17 cellular contexts compared by ENCODE assay signal in the genomic region with DNA sequence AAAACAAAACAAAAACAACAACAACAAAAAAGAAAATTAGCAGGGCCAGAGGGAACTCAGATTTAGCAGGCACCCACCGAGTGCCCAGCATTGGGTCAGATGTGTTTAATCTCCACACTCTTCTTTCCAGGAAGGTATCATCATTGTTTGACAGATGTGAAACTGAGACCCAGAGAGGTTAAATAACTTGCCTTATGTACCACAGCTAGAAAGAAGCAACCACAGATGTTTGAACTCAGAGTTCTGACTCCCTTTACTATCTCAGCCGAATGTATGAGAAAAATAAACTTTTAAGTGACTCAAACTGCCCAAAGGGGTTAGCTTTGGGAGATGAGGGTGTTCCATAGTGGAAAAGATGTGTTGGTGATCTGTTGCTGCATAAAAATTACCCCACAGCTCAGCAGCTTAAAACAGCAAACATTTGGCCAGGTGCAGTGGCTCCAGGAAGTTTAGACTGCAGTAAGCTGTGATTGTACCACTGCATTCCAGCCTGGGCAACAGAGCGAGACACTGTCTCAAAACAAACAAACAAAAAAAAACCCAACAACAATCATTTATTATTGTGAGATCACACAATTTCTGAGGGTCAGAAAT. TPM values are rescaled to one million over a fixed set of nuclear protein-coding genes. Genes with fewer than 3 reads are reported as not detected.
A peak's percentile ranks its signal among the peaks of the same experiment; 100 is the strongest.
DNase-seq lines count a peak whose midpoint lies in the region; ATAC-seq, FAIRE-seq and TF ChIP-seq lines count a peak whose summit lies in the region.
"Had no signal": no experiment of that assay in that cellular context is flagged by ENCODE, and none has a peak within 500 bp of the region (broad histone marks: within the 10 kb centered on the region; RNA-seq: fewer than 3 reads in every experiment).

No MANE protein-coding gene starts in this region.

- H3K27me3 ChIP-seq in HepG2 (ENCODE audit: control insufficient read depth in 1 of 2, insufficient read depth in 2 of 2, low read length in 2 of 2) (peaks cover 5 to 55% of the 10 kb centered on the region in 2 experiments; a peak in 4 of 5 replicates), right lobe of liver (peaks cover 0 to 6% of the 10 kb centered on the region in 2 donors)

- intact Hi-C loops in HepG2 (cut with micrococcal nuclease; ENCODE audit: unreplicated experiment), result no loop called here
- intact Hi-C loops in right lobe of liver (cut with DNase I), result no loop called here

- no peaks in the 10 kb centered on the region for H3K79me2 ChIP-seq in HepG2 (ENCODE audit: insufficient read depth, low read length)

- H3K4me1 ChIP-seq in HepG2 (ENCODE audit: insufficient read depth, low read length) (peaks cover 27% of the 10 kb centered on the region), right lobe of liver (peaks cover 0 to 16% (median 0%) of the 10 kb centered on the region in 4 donors)

- FAIRE-seq in HepG2 (lab: Jason Lieb, UNC), result no peak
- no peak for FAIRE-seq in GM12891 (lab: Jason Lieb, UNC)

- H3K9ac ChIP-seq in HepG2 (ENCODE audit: insufficient read depth, low read depth, low read length), result no peak overlapping the region

- TF ChIP-seq CTCF in HepG2 (CRISPR knock-in tag; IDR thresholded peaks at IDR 0.05) (no peak), right lobe of liver (IDR thresholded peaks at IDR 0.05) (no peak), fibroblast of the aortic adventitia (IDR thresholded peaks at IDR 0.05; ENCODE audit: insufficient read depth, low read length) (no peak)

- ATAC-seq in HepG2 (no peak), right lobe of liver (no peak)
- ATAC-seq: gastroesophageal sphincter, left colon, mucosa of descending colon had no signal

- H3K9me3 ChIP-seq in HepG2 (ENCODE audit: low read length) (no peaks in the 10 kb centered on the region), right lobe of liver (no peaks in the 10 kb centered on the region)
- H3K9me3 ChIP-seq: gastroesophageal sphincter, mucosa of descending colon had no signal

- H3K36me3 ChIP-seq in HepG2 (replicated peaks in 1 of 2; ENCODE audit: control insufficient read depth in 1 of 2, insufficient read depth in 2 of 2, low read length in 2 of 2), result no peaks in the 10 kb centered on the region
- H3K36me3 ChIP-seq in right lobe of liver, result no peaks in the 10 kb centered on the region
- H3K36me3 ChIP-seq: brain microvascular endothelial cell, gastroesophageal sphincter, WERI-Rb-1 had no signal

- no peak overlapping the region for H2AFZ ChIP-seq in HepG2 (ENCODE audit: low read length)

- CTCF ChIA-PET in HepG2 (lab: Yijun Ruan, JAX; ENCODE audit: low intra/inter-chr PET ratio, low total read pairs), result no interaction called here

- POLR2A ChIA-PET in HepG2 (lab: Yijun Ruan, JAX), result no interaction called here

- TF ChIP-seq EP300 in HepG2 (IDR thresholded peaks at IDR 0.05; ENCODE audit: low read depth in 2 of 2, low read length in 2 of 2) (no peak), HepG2 (CRISPR knock-in tag; IDR thresholded peaks at IDR 0.05; ENCODE audit: borderline replicate concordance) (no peak)

- 17% methylated on average over 3 of the region's 3 CpGs for WGBS in HepG2 (ENCODE audit: low lambda C conversion rate)
- 53% methylated on average over 3 of the region's 3 CpGs for WGBS in right lobe of liver (ENCODE audit: insufficient coverage, low coverage, low lambda C conversion rate, missing lambda C conversion rate)

- TF ChIP-seq POLR2A in HepG2 (IDR thresholded peaks at IDR 0.05; ENCODE audit: insufficient read depth in 1 of 2, low read depth in 2 of 2, low read length in 2 of 2) (no peak), right lobe of liver (IDR thresholded peaks at IDR 0.05) (no peak), GM12891 (IDR thresholded peaks at IDR 0.05; ENCODE audit: low read depth, low read length) (no peak)

- DNase-seq in HepG2 (ENCODE audit: low spot score), result no peak
- DNase-seq in right lobe of liver, result no peak
- DNase-seq in RPMI7951 (ENCODE audit: low read depth), result peak; percentile 21
- peak; percentile 9 for DNase-seq in fibroblast of the aortic adventitia (ENCODE audit: low read depth)
- DNase-seq in UCSD-AML1 (lab: John Stamatoyannopoulos, UW; ENCODE audit: unreplicated experiment), result no peak
- DNase-seq in NCI-H774 (lab: John Stamatoyannopoulos, UW), result no peak
- no peak for DNase-seq in GM12891 (ENCODE audit: insufficient read length, low spot score)
- DNase-seq: activated naive CD4-positive, alpha-beta T cell treated with Interleukin-2 at 50 U/mL for 16 hours; brain microvascular endothelial cell; left colon; mucosa of descending colon; SHP77 treated with DMSO at 0.1 percent for 48 hours; stimulated activated naive CD4-positive, alpha-beta T cell treated with Interleukin-2 at 50 U/mL for 16 hours; WERI-Rb-1 had no signal

- in situ Hi-C loops in HepG2 (cut with HindIII; ENCODE audit: extremely low pct_ligation_motif_present, low pct_unique_long_range_greater_than_20kb), result no loop called here

- TF ChIP-seq RAD21 in HepG2 (CRISPR knock-in tag; IDR thresholded peaks at IDR 0.05), result no peak

- H3K4me3 ChIP-seq in HepG2 (replicated peaks in 1 of 3; ENCODE audit: insufficient read depth in 1 of 3, low read depth in 2 of 3, low read length in 3 of 3), result no peak overlapping the region
- H3K4me3 ChIP-seq in right lobe of liver, result no peak overlapping the region
- no peak overlapping the region for H3K4me3 ChIP-seq in fibroblast of the aortic adventitia (ENCODE audit: low read depth, low read length)
- H3K4me3 ChIP-seq: coronary artery, gastroesophageal sphincter, mucosa of descending colon had no signal

- H3K27ac ChIP-seq in HepG2 (ENCODE audit: extremely low read length, insufficient read depth, low read length) (no peak overlapping the region), right lobe of liver (no peak overlapping the region)
- H3K27ac ChIP-seq: brain microvascular endothelial cell, coronary artery, epithelial cell of prostate, gastroesophageal sphincter, WERI-Rb-1 had no signal

- H3K4me2 ChIP-seq in HepG2 (ENCODE audit: low read depth, low read length), result no peak overlapping the region

- no TSS peak for BruUV-seq in HepG2 (replicated peaks; lab: Mats Ljungman, UMichigan)

- H4K20me1 ChIP-seq in HepG2 (ENCODE audit: insufficient read depth, low read length), result no peaks in the 10 kb centered on the region

RNA-seq across cellular contexts. Expression of gene RPP25, which starts 4.5 kb away (rescaled TPM):
- total RNA-seq in HepG2 (2016; rRNA removed; fragmentation: Illumina TruSeq; extraction: Trizol) (0.08 and 0.11 TPM in 2 replicates), right lobe of liver (1 to 10 TPM; 1.5 to 8.5 (median 2.4) TPM), fibroblast of the aortic adventitia (ENCODE audit: low replicate concordance) (4.1 and 8.8 TPM in 2 replicates)
- not detected in 2 replicates for total RNA-seq in HepG2 (2016; cell fraction: cytosol; rRNA removed; fragmentation: Illumina TruSeq; extraction: Trizol; ENCODE audit: low read depth)
- total RNA-seq in HepG2 (2016; cell fraction: insoluble cytoplasmic fraction; rRNA removed; fragmentation: Illumina TruSeq; extraction: Trizol), result 0.09 and 0.16 TPM in 2 replicates
- total RNA-seq in HepG2 (2016; cell fraction: membrane; rRNA removed; fragmentation: Illumina TruSeq; extraction: Trizol), result 0.12 and 0.14 TPM in 2 replicates
- not detected in 2 replicates for total RNA-seq in HepG2 (2016; cell fraction: nucleus; rRNA removed; fragmentation: Illumina TruSeq; extraction: Trizol)
- polyA plus RNA-seq in HepG2 (2011; rRNA removed), result 0.04 and 0.05 TPM in 2 replicates
- polyA plus RNA-seq in HepG2 (2011; cell fraction: cytosol; rRNA removed), result 0.09 and 0.12 TPM in 2 replicates
- polyA plus RNA-seq in HepG2 (2011; cell fraction: nucleus; rRNA removed), result 0.07 and 0.11 TPM in 2 replicates
- polyA plus RNA-seq in HepG2 (2012), result 0.07 TPM in 1 of 2 replicates, not detected in the other
- 0.08 TPM in 1 of 2 replicates, not detected in the other for polyA plus RNA-seq in HepG2 (2016; cell fraction: cytosol; fragmentation: Illumina TruSeq; extraction: Trizol; ENCODE audit: low read depth)
- polyA plus RNA-seq in HepG2 (2016; cell fraction: insoluble cytoplasmic fraction; fragmentation: Illumina TruSeq; extraction: Trizol; ENCODE audit: low read depth), result 0.08 TPM in 1 of 2 replicates, not detected in the other
- polyA plus RNA-seq in HepG2 (2016; cell fraction: membrane; fragmentation: Illumina TruSeq; extraction: Trizol; ENCODE audit: low read depth), result 0.08 TPM in 1 of 2 replicates, not detected in the other
- polyA plus RNA-seq in HepG2 (2016; cell fraction: nucleus; fragmentation: Illumina TruSeq; extraction: Trizol; ENCODE audit: insufficient read depth, low read depth), result 0.15 TPM in 2 replicates
- 0.22 and 25.9 TPM in 2 replicates for polyA minus RNA-seq in HepG2 (2011; rRNA and poly(A)+ RNA removed; ENCODE audit: low replicate concordance)
- 0.30 and 0.62 TPM in 2 replicates for polyA minus RNA-seq in HepG2 (2011; cell fraction: cytosol; rRNA and poly(A)+ RNA removed)
- 0.25 and 0.26 TPM in 2 replicates for polyA minus RNA-seq in HepG2 (2011; cell fraction: nucleus; rRNA and poly(A)+ RNA removed)
- total RNA-seq in RPMI7951 (2014; rRNA removed; shearing (Covaris generic)), result 9.7 and 14.9 TPM in 2 replicates
- polyA plus RNA-seq in GM12891 (2012; ENCODE audit: low read depth, missing spikeins), result 1.7 TPM

RNA-seq across cellular contexts. Expression of gene COX5A, which starts 23.2 kb away (rescaled TPM):
- total RNA-seq in HepG2 (2016; rRNA removed; fragmentation: Illumina TruSeq; extraction: Trizol) (217 and 218 TPM in 2 replicates), right lobe of liver (100 to 1,000 TPM; 130 to 169 (median 141) TPM), fibroblast of the aortic adventitia (ENCODE audit: low replicate concordance) (5.3 and 63.0 TPM in 2 replicates)
- 117 and 120 TPM in 2 replicates for total RNA-seq in HepG2 (2016; cell fraction: cytosol; rRNA removed; fragmentation: Illumina TruSeq; extraction: Trizol; ENCODE audit: low read depth)
- 207 and 224 TPM in 2 replicates for total RNA-seq in HepG2 (2016; cell fraction: insoluble cytoplasmic fraction; rRNA removed; fragmentation: Illumina TruSeq; extraction: Trizol)
- 128 and 130 TPM in 2 replicates for total RNA-seq in HepG2 (2016; cell fraction: membrane; rRNA removed; fragmentation: Illumina TruSeq; extraction: Trizol)
- 98.7 and 101 TPM in 2 replicates for total RNA-seq in HepG2 (2016; cell fraction: nucleus; rRNA removed; fragmentation: Illumina TruSeq; extraction: Trizol)
- 132 and 158 TPM in 2 replicates for polyA plus RNA-seq in HepG2 (2011; rRNA removed)
- 156 and 163 TPM in 2 replicates for polyA plus RNA-seq in HepG2 (2011; cell fraction: cytosol; rRNA removed)
- polyA plus RNA-seq in HepG2 (2011; cell fraction: nucleus; rRNA removed), result 70.3 and 75.2 TPM in 2 replicates
- 264 and 279 TPM in 2 replicates for polyA plus RNA-seq in HepG2 (2012)
- polyA plus RNA-seq in HepG2 (2016; cell fraction: cytosol; fragmentation: Illumina TruSeq; extraction: Trizol; ENCODE audit: low read depth), result 273 and 293 TPM in 2 replicates
- 379 and 384 TPM in 2 replicates for polyA plus RNA-seq in HepG2 (2016; cell fraction: insoluble cytoplasmic fraction; fragmentation: Illumina TruSeq; extraction: Trizol; ENCODE audit: low read depth)
- 251 and 264 TPM in 2 replicates for polyA plus RNA-seq in HepG2 (2016; cell fraction: membrane; fragmentation: Illumina TruSeq; extraction: Trizol; ENCODE audit: low read depth)
- 250 and 258 TPM in 2 replicates for polyA plus RNA-seq in HepG2 (2016; cell fraction: nucleus; fragmentation: Illumina TruSeq; extraction: Trizol; ENCODE audit: insufficient read depth, low read depth)
- polyA minus RNA-seq in HepG2 (2011; rRNA and poly(A)+ RNA removed; ENCODE audit: low replicate concordance), result 21.4 and 51.3 TPM in 2 replicates
- polyA minus RNA-seq in HepG2 (2011; cell fraction: cytosol; rRNA and poly(A)+ RNA removed), result 76.2 and 81.5 TPM in 2 replicates
- 23.3 and 29.7 TPM in 2 replicates for polyA minus RNA-seq in HepG2 (2011; cell fraction: nucleus; rRNA and poly(A)+ RNA removed)
- total RNA-seq in RPMI7951 (2014; rRNA removed; shearing (Covaris generic)), result 133 and 184 TPM in 2 replicates
- polyA plus RNA-seq in GM12891 (2012; ENCODE audit: low read depth, missing spikeins), result 564 TPM

RNA-seq across cellular contexts. Expression of gene SCAMP5, which starts 34.3 kb away (rescaled TPM):
- 31.1 and 34.3 TPM in 2 replicates for total RNA-seq in HepG2 (2016; rRNA removed; fragmentation: Illumina TruSeq; extraction: Trizol)
- total RNA-seq in HepG2 (2016; cell fraction: cytosol; rRNA removed; fragmentation: Illumina TruSeq; extraction: Trizol; ENCODE audit: low read depth), result 18.1 and 20.2 TPM in 2 replicates
- total RNA-seq in HepG2 (2016; cell fraction: insoluble cytoplasmic fraction; rRNA removed; fragmentation: Illumina TruSeq; extraction: Trizol), result 28.9 and 30.0 TPM in 2 replicates
- total RNA-seq in HepG2 (2016; cell fraction: membrane; rRNA removed; fragmentation: Illumina TruSeq; extraction: Trizol), result 51.8 and 60.3 TPM in 2 replicates
- 18.6 and 23.6 TPM in 2 replicates for total RNA-seq in HepG2 (2016; cell fraction: nucleus; rRNA removed; fragmentation: Illumina TruSeq; extraction: Trizol)
- polyA plus RNA-seq in HepG2 (2011; rRNA removed), result 49.0 and 58.1 TPM in 2 replicates
- polyA plus RNA-seq in HepG2 (2011; cell fraction: cytosol; rRNA removed), result 46.5 and 47.4 TPM in 2 replicates
- 39.9 and 45.6 TPM in 2 replicates for polyA plus RNA-seq in HepG2 (2011; cell fraction: nucleus; rRNA removed)
- 23.3 and 23.6 TPM in 2 replicates for polyA plus RNA-seq in HepG2 (2012)
- polyA plus RNA-seq in HepG2 (2016; cell fraction: cytosol; fragmentation: Illumina TruSeq; extraction: Trizol; ENCODE audit: low read depth), result 30.8 and 37.6 TPM in 2 replicates
- 43.3 and 47.6 TPM in 2 replicates for polyA plus RNA-seq in HepG2 (2016; cell fraction: insoluble cytoplasmic fraction; fragmentation: Illumina TruSeq; extraction: Trizol; ENCODE audit: low read depth)
- polyA plus RNA-seq in HepG2 (2016; cell fraction: membrane; fragmentation: Illumina TruSeq; extraction: Trizol; ENCODE audit: low read depth), result 77.2 and 78.4 TPM in 2 replicates
- polyA plus RNA-seq in HepG2 (2016; cell fraction: nucleus; fragmentation: Illumina TruSeq; extraction: Trizol; ENCODE audit: insufficient read depth, low read depth), result 46.8 and 52.7 TPM in 2 replicates
- polyA minus RNA-seq in HepG2 (2011; rRNA and poly(A)+ RNA removed; ENCODE audit: low replicate concordance), result 10.5 and 79.6 TPM in 2 replicates
- polyA minus RNA-seq in HepG2 (2011; cell fraction: cytosol; rRNA and poly(A)+ RNA removed), result 15.0 and 19.5 TPM in 2 replicates
- 7.2 and 10.4 TPM in 2 replicates for polyA minus RNA-seq in HepG2 (2011; cell fraction: nucleus; rRNA and poly(A)+ RNA removed)
- 10 to 100 TPM in 3 of 6 experiments, 1 to 10 TPM in 2, under 1 TPM in 1; 0.53 to 15.7 (median 7.7) TPM for total RNA-seq in right lobe of liver
- total RNA-seq in RPMI7951 (2014; rRNA removed; shearing (Covaris generic)), result 4.0 and 4.4 TPM in 2 replicates
- total RNA-seq in fibroblast of the aortic adventitia (ENCODE audit: low replicate concordance), result 1.1 and 2.2 TPM in 2 replicates
- polyA plus RNA-seq in GM12891 (2012; ENCODE audit: low read depth, missing spikeins), result 5.6 TPM

RNA-seq across cellular contexts. Expression of gene FAM219B, which starts 54.4 kb away (rescaled TPM):
- 18.0 and 36.6 TPM in 2 replicates for total RNA-seq in HepG2 (2016; rRNA removed; fragmentation: Illumina TruSeq; extraction: Trizol)
- 14.9 and 16.5 TPM in 2 replicates for total RNA-seq in HepG2 (2016; cell fraction: cytosol; rRNA removed; fragmentation: Illumina TruSeq; extraction: Trizol; ENCODE audit: low read depth)
- 26.3 and 28.5 TPM in 2 replicates for total RNA-seq in HepG2 (2016; cell fraction: insoluble cytoplasmic fraction; rRNA removed; fragmentation: Illumina TruSeq; extraction: Trizol)
- 34.0 and 34.5 TPM in 2 replicates for total RNA-seq in HepG2 (2016; cell fraction: membrane; rRNA removed; fragmentation: Illumina TruSeq; extraction: Trizol)
- 36.5 and 50.4 TPM in 2 replicates for total RNA-seq in HepG2 (2016; cell fraction: nucleus; rRNA removed; fragmentation: Illumina TruSeq; extraction: Trizol)
- polyA plus RNA-seq in HepG2 (2011; rRNA removed), result 50.2 and 52.3 TPM in 2 replicates
- 28.4 and 30.8 TPM in 2 replicates for polyA plus RNA-seq in HepG2 (2011; cell fraction: cytosol; rRNA removed)
- 176 and 185 TPM in 2 replicates for polyA plus RNA-seq in HepG2 (2011; cell fraction: nucleus; rRNA removed)
- 21.6 and 28.8 TPM in 2 replicates for polyA plus RNA-seq in HepG2 (2012)
- polyA plus RNA-seq in HepG2 (2016; cell fraction: cytosol; fragmentation: Illumina TruSeq; extraction: Trizol; ENCODE audit: low read depth), result 9.6 and 12.3 TPM in 2 replicates
- 16.8 and 18.6 TPM in 2 replicates for polyA plus RNA-seq in HepG2 (2016; cell fraction: insoluble cytoplasmic fraction; fragmentation: Illumina TruSeq; extraction: Trizol; ENCODE audit: low read depth)
- polyA plus RNA-seq in HepG2 (2016; cell fraction: membrane; fragmentation: Illumina TruSeq; extraction: Trizol; ENCODE audit: low read depth), result 21.3 and 21.8 TPM in 2 replicates
- 53.3 TPM in 2 replicates for polyA plus RNA-seq in HepG2 (2016; cell fraction: nucleus; fragmentation: Illumina TruSeq; extraction: Trizol; ENCODE audit: insufficient read depth, low read depth)
- 48.2 and 65.5 TPM in 2 replicates for polyA minus RNA-seq in HepG2 (2011; rRNA and poly(A)+ RNA removed; ENCODE audit: low replicate concordance)
- 9.3 and 14.4 TPM in 2 replicates for polyA minus RNA-seq in HepG2 (2011; cell fraction: cytosol; rRNA and poly(A)+ RNA removed)
- polyA minus RNA-seq in HepG2 (2011; cell fraction: nucleus; rRNA and poly(A)+ RNA removed), result 30.9 and 39.9 TPM in 2 replicates
- total RNA-seq in right lobe of liver, result 10 to 100 TPM; 11.1 to 14.7 (median 13.3) TPM
- total RNA-seq in RPMI7951 (2014; rRNA removed; shearing (Covaris generic)), result 38.9 and 41.2 TPM in 2 replicates
- total RNA-seq in fibroblast of the aortic adventitia (ENCODE audit: low replicate concordance), result 22.7 and 35.9 TPM in 2 replicates
- 22.6 TPM for polyA plus RNA-seq in GM12891 (2012; ENCODE audit: low read depth, missing spikeins)

Comparison
In these comparisons a context has a peak if more than half of its experiments do, and no peak if none do; other contexts are left out.
1. DNase-seq: peak in RPMI7951 (single experiment) and fibroblast of the aortic adventitia (single experiment); none in HepG2 (single experiment), right lobe of liver (0 of 3), UCSD-AML1 (single experiment), NCI-H774 (single experiment) and GM12891 (single experiment).